ENCODE assay signal across 12 cellular contexts in genomic region chr1:39625462-39626273, GRCh38. TPM values are rescaled to one million over a fixed set of nuclear protein-coding genes. Genes with fewer than 3 reads are reported as not detected.
DNase-seq lines count a peak whose midpoint lies in the region; ATAC-seq and TF ChIP-seq lines count a peak whose summit lies in the region.
"Had no signal": no experiment of that assay in that cellular context is flagged by ENCODE, and none has a peak within 500 bp of the region (broad histone marks: within the 10 kb centered on the region; RNA-seq: fewer than 3 reads in every experiment).

No MANE protein-coding gene starts in this region.

- no peak overlapping the region for H3K4me3 Mint-ChIP-seq in nephron progenitor cell
- H3K4me3 Mint-ChIP-seq: dendritic cell treated with granulocyte-macrophage colony-stimulating factor and Interleukin-4, amounts not matched to agents 40 ng/mL and 50 ng/mL, for 4 days had no signal

- WGBS in aorta, 2 donors: 6 to 9% methylated on average over 11 of the region's 11 CpGs

- H3K9me3 ChIP-seq in cardiac muscle cell (ENCODE audit: low read depth) (no peaks in the 10 kb centered on the region), aorta (ENCODE audit: control insufficient read depth, low read length) (no peaks in the 10 kb centered on the region)
- H3K9me3 ChIP-seq: SJSA1 had no signal

- no peaks in the 10 kb centered on the region for H3K9me3 Mint-ChIP-seq in nephron progenitor cell
- H3K9me3 Mint-ChIP-seq: dendritic cell treated with granulocyte-macrophage colony-stimulating factor and Interleukin-4, amounts not matched to agents 40 ng/mL and 50 ng/mL, for 4 days had no signal

- H3K4me1 ChIP-seq in cardiac muscle cell (ENCODE audit: low read depth) (peaks cover 14% of the 10 kb centered on the region), aorta (ENCODE audit: control insufficient read depth in 1 of 2, insufficient read depth in 2 of 2, low read length in 2 of 2) (no peaks in the 10 kb centered on the region)
- H3K4me1 ChIP-seq: SJSA1 had no signal

- TF ChIP-seq CTCF in cardiac muscle cell (IDR thresholded peaks at IDR 0.05; ENCODE audit: low read depth, low read length) (no peak), nephron progenitor cell (IDR thresholded peaks at IDR 0.05) (no peak)

- peak overlapping the region; percentile 78 for H3K27ac Mint-ChIP-seq in nephron progenitor cell
- H3K27ac Mint-ChIP-seq: dendritic cell treated with granulocyte-macrophage colony-stimulating factor and Interleukin-4, amounts not matched to agents 40 ng/mL and 50 ng/mL, for 4 days had no signal

- intact Hi-C loops in aorta (cut with DNase I): no loop called here

- H3K4me3 ChIP-seq in cardiac muscle cell (no peak overlapping the region), aorta (ENCODE audit: low read length in 2 of 2) (no peak overlapping the region)
- H3K4me3 ChIP-seq: SJSA1 had no signal

- H3K27ac ChIP-seq in cardiac muscle cell (peak overlapping the region; percentile 3), aorta (ENCODE audit: low read depth in 1 of 2, low read length in 2 of 2) (peak overlapping the region; percentile 91 to 95)
- H3K27ac ChIP-seq: SJSA1 had no signal

- ATAC-seq in aorta (ENCODE audit: low FRiP score) (peak; percentile 94), GM18517 (IDR thresholded peaks at IDR 0.05; ENCODE audit: unreplicated experiment) (no peak), HG03469 (IDR thresholded peaks at IDR 0.05; ENCODE audit: unreplicated experiment) (no peak)

- no peaks in the 10 kb centered on the region for H3K27me3 Mint-ChIP-seq in nephron progenitor cell (ENCODE audit: low read depth, poor library complexity)

- H3K27me3 ChIP-seq in cardiac muscle cell (no peaks in the 10 kb centered on the region), aorta (ENCODE audit: control insufficient read depth in 1 of 2, insufficient read depth in 2 of 2, low read length in 1 of 2) (no peaks in the 10 kb centered on the region)
- H3K27me3 ChIP-seq: SJSA1 had no signal

- H3K36me3 ChIP-seq in cardiac muscle cell (no peaks in the 10 kb centered on the region), aorta (ENCODE audit: control insufficient read depth in 1 of 2, insufficient read depth in 2 of 2, low read length in 1 of 2) (peaks cover 3% of the 10 kb centered on the region in 2 donors)

- peaks cover 40% of the 10 kb centered on the region for H3K4me1 Mint-ChIP-seq in nephron progenitor cell

- H3K36me3 Mint-ChIP-seq in nephron progenitor cell (ENCODE audit: low read depth): peaks cover 48% of the 10 kb centered on the region

- DNase-seq in amygdala (lab: John Stamatoyannopoulos, UW) (peak in 46 of 56 donors; percentile 10 to 88 (median 58)), cardiac muscle cell (ENCODE audit: low read depth in 1 of 2, low spot score in 1 of 2) (peak; percentile 65 to 97), nephron progenitor cell (no peak), aorta (peak; percentile 92 to 94), SHP77 treated with DMSO at 0.1 percent for 48 hours (lab: John Stamatoyannopoulos, UW) (no peak)
- DNase-seq: mammary epithelial cell; stimulated activated CD4-positive, alpha-beta T cell treated with anti-CD3 and anti-CD28 coated beads, Interleukin-4, amount 100 ng/mL, for 24 hours had no signal

RNA-seq across cellular contexts. Expression of gene HEYL, which starts 13.8 kb away (rescaled TPM):
- total RNA-seq in cardiac muscle cell (0.71 and 0.88 TPM in 2 replicates), aorta (10 to 100 TPM; 26.3 to 35.4 TPM)
- polyA plus RNA-seq in cardiac muscle cell (1.0 TPM in 2 replicates), aorta (10 to 100 TPM; 24.2 to 68.6 TPM)
- total RNA-seq: mammary epithelial cell had no signal

RNA-seq across cellular contexts. Expression of gene NT5C1A, which starts 46.2 kb away (rescaled TPM):
- 1.8 TPM in 1 of 2 replicates, not detected in the other for total RNA-seq in cardiac muscle cell
- polyA plus RNA-seq in cardiac muscle cell: 0.16 TPM in 1 of 2 replicates, not detected in the other
- under 1 TPM in 1 of 2 donors, not detected in 1; 0.57 TPM for total RNA-seq in aorta
- under 1 TPM in 1 of 2 donors, not detected in 1; 0.46 TPM for polyA plus RNA-seq in aorta
- total RNA-seq: M059J, SJSA1 had no signal
- polyA plus RNA-seq: mammary epithelial cell had no signal

RNA-seq across cellular contexts. Expression of gene PABPC4, which starts 49.1 kb away (rescaled TPM):
- total RNA-seq in cardiac muscle cell (63.1 and 88.0 TPM in 2 replicates), aorta (100 to 1,000 TPM; 134 to 169 TPM)
- polyA plus RNA-seq in cardiac muscle cell (27.5 and 33.6 TPM in 2 replicates), aorta (100 to 1,000 TPM in 1 of 2 donors, 10 to 100 TPM in 1; 87.9 to 114 TPM)

Comparison
In these comparisons a context has a peak if more than half of its experiments do, and no peak if none do; other contexts are left out.
1. DNase-seq: peak in amygdala (46 of 56), cardiac muscle cell (2 of 2) and aorta (2 of 2); none in nephron progenitor cell (single experiment) and SHP77 treated with DMSO at 0.1 percent for 48 hours (single experiment).
2. RNA of gene HEYL, which starts 13.8 kb away (total RNA-seq): 26.3 to 35.4 TPM in aorta; 0.71 to 0.88 TPM in cardiac muscle cell; every median in the first group is over 10 times any median in the second.